9 cellular contexts compared by ENCODE assay signal in the genomic region with DNA sequence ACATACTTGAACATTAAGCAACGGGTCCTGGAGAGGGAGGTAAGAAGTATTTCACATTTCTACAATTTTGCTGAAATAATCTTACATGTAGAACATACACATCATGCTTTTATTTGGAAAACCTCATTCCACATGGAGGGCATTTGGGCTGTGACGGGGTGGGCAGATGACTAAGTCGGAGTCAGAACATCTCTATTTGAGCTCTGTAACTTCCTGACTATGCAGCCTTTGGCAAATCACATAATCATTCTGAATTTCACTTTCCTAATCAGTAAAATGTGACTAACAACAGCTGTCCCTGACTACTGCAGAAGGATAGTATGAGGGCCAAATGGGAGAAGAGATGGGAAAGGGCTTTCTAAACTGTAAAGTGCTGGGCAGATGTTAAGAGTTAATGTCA. TPM values are rescaled to one million over a fixed set of nuclear protein-coding genes. Genes with fewer than 3 reads are reported as not detected.
A peak's percentile ranks its signal among the peaks of the same experiment; 100 is the strongest.
DNase-seq lines count a peak whose midpoint lies in the region; ATAC-seq lines count a peak whose summit lies in the region.
"Had no signal": no experiment of that assay in that cellular context is flagged by ENCODE, and none has a peak within 500 bp of the region (broad histone marks: within the 10 kb centered on the region; RNA-seq: fewer than 3 reads in every experiment).

No MANE protein-coding gene starts in this region.

- no peak for DNase-seq in CD8-positive, alpha-beta memory T cell
- DNase-seq in amniotic stem cell (lab: John Stamatoyannopoulos, UW), result peak; percentile 74
- no peak for DNase-seq in islet precursor cell
- no peak for DNase-seq in HAP-1 (ENCODE audit: low spot score in 2 of 2)
- no peak for DNase-seq in NCI-H526 (lab: John Stamatoyannopoulos, UW)

- H3K27me3 ChIP-seq in CD8-positive, alpha-beta memory T cell (ENCODE audit: insufficient read depth, low read length, poor library complexity, severe bottlenecking), result no peaks in the 10 kb centered on the region
- no peaks in the 10 kb centered on the region for H3K27me3 ChIP-seq in muscle layer of duodenum (ENCODE audit: low read depth, low read length)
- H3K27me3 ChIP-seq in HAP-1 (ENCODE audit: low read depth), result no peaks in the 10 kb centered on the region

- no peaks in the 10 kb centered on the region for H3K9me3 ChIP-seq in CD8-positive, alpha-beta memory T cell (ENCODE audit: low read length)
- H3K9me3 ChIP-seq in muscle layer of duodenum (ENCODE audit: control insufficient read depth in 1 of 2, low read length in 2 of 2), result no peaks in the 10 kb centered on the region
- H3K9me3 ChIP-seq in HAP-1, result no peaks in the 10 kb centered on the region
- H3K9me3 ChIP-seq: thoracic aorta had no signal

- peak overlapping the region in 7 of 8 donors; percentile 21 to 91 (median 62) for H3K27ac Mint-ChIP-seq in CD8-positive, alpha-beta memory T cell

- in situ Hi-C loops in HAP-1 (cut with MboI; ENCODE audit: low sequenced_read_pairs), result no loop called here

- no peaks in the 10 kb centered on the region for H3K36me3 Mint-ChIP-seq in CD8-positive, alpha-beta memory T cell

- POLR2A ChIA-PET in CD8-positive, alpha-beta memory T cell (lab: Charles Lee), result interaction anchor here (1.2 to 1.8 kb wide), 2 partner anchors 17 to 47 kb away, joined by 4 to 10 read pairs; partner anchors contain the start of gene IL6ST

- no peaks in the 10 kb centered on the region for H3K36me3 ChIP-seq in CD8-positive, alpha-beta memory T cell (ENCODE audit: insufficient read depth, low read length)
- H3K36me3 ChIP-seq in muscle layer of duodenum (ENCODE audit: control insufficient read depth in 1 of 2, insufficient read depth in 2 of 2, low read length in 2 of 2) (no peaks in the 10 kb centered on the region), HAP-1 (replicated peaks) (no peaks in the 10 kb centered on the region)
- H3K36me3 ChIP-seq: thoracic aorta had no signal

- H3K4me1 Mint-ChIP-seq in CD8-positive, alpha-beta memory T cell, result peaks cover 14 to 22% (median 18%) of the 10 kb centered on the region in 3 donors

- peak overlapping the region in 3 of 7 donors; percentile 2 to 71 (median 7) for H3K4me3 Mint-ChIP-seq in CD8-positive, alpha-beta memory T cell

- peak overlapping the region; percentile 9 for H3K4me3 ChIP-seq in CD8-positive, alpha-beta memory T cell (ENCODE audit: low read length)
- H3K4me3 ChIP-seq in muscle layer of duodenum (ENCODE audit: low read depth in 1 of 2, low read length in 2 of 2) (no peak overlapping the region), HAP-1 (no peak overlapping the region)
- H3K4me3 ChIP-seq: thoracic aorta had no signal

- CTCF ChIA-PET in CD8-positive, alpha-beta memory T cell (lab: Charles Lee), result interaction anchor here (1.5 kb wide), 1 partner anchor 13 kb away, joined by 4 read pairs; no protein-coding TSS in a partner anchor

- H3K27me3 Mint-ChIP-seq in CD8-positive, alpha-beta memory T cell, result peaks cover 0 to 1% of the 10 kb centered on the region in 2 donors

- H3K27ac ChIP-seq in CD8-positive, alpha-beta memory T cell (ENCODE audit: low read depth, low read length), result no peak overlapping the region
- H3K27ac ChIP-seq in muscle layer of duodenum (ENCODE audit: low read length), result peak overlapping the region; percentile 42
- H3K27ac ChIP-seq: thoracic aorta had no signal

- peaks cover 28% of the 10 kb centered on the region for H3K4me1 ChIP-seq in CD8-positive, alpha-beta memory T cell (ENCODE audit: insufficient read depth, low read length)
- H3K4me1 ChIP-seq in muscle layer of duodenum (ENCODE audit: control insufficient read depth in 1 of 2, insufficient read depth in 2 of 2, low read length in 2 of 2) (peaks cover 0 to 4% of the 10 kb centered on the region in 2 donors), HAP-1 (no peaks in the 10 kb centered on the region)

- peak; percentile 20 for ATAC-seq in HG03108 (IDR thresholded peaks at IDR 0.05; ENCODE audit: unreplicated experiment)
- ATAC-seq in HG03139 (IDR thresholded peaks at IDR 0.05; ENCODE audit: unreplicated experiment), result no peak

- H3K9me3 Mint-ChIP-seq in CD8-positive, alpha-beta memory T cell, result no peaks in the 10 kb centered on the region

RNA-seq across cellular contexts. Expression of gene IL6ST, which starts 17.1 kb away (rescaled TPM):
- 10 to 100 TPM; 52.2 to 60.0 TPM for total RNA-seq in CD8-positive, alpha-beta memory T cell
- polyA plus RNA-seq in CD8-positive, alpha-beta memory T cell, result 18.1 TPM
